ENCODE assay signal across 1 cellular context in the genomic region with DNA sequence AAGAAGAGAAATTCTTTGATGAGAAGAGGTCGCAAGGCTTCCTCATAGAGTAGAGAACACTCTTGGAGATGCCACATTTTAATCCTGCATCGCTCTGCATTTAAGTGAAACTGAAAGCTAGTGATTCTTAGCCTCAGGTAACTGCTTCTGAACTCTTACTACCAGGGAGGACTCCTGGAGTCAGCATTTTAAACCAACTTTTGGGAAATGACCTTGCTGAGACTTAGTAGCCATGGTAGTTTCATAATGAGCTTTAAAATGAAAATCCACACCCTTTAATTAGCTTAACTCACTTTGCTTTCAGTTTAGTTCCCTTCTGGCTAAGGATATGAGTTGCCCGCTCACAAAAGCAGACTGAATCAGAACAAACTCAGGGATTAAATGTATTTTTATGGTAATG.
TF ChIP-seq lines count a peak whose summit lies in the region.

No MANE protein-coding gene starts in this region.

TF ChIP-seq in HepG2, 621 proteins besides CTCF, POLR2A, EP300 and RAD21 (continued from another document):
- TF ChIP-seq ZNF281 (CRISPR knock-in tag; IDR thresholded peaks at IDR 0.05; ENCODE audit: borderline replicate concordance) (no peak), CREM (IDR thresholded peaks at IDR 0.05) (no peak), CREM (CRISPR knock-in tag; IDR thresholded peaks at IDR 0.05) (no peak), ZBTB7B (CRISPR knock-in tag; IDR thresholded peaks at IDR 0.05) (no peak), ZNF576 (CRISPR knock-in tag; IDR thresholded peaks at IDR 0.05) (no peak), ZFY (CRISPR knock-in tag; IDR thresholded peaks at IDR 0.05) (no peak)
